In the genomic region with DNA sequence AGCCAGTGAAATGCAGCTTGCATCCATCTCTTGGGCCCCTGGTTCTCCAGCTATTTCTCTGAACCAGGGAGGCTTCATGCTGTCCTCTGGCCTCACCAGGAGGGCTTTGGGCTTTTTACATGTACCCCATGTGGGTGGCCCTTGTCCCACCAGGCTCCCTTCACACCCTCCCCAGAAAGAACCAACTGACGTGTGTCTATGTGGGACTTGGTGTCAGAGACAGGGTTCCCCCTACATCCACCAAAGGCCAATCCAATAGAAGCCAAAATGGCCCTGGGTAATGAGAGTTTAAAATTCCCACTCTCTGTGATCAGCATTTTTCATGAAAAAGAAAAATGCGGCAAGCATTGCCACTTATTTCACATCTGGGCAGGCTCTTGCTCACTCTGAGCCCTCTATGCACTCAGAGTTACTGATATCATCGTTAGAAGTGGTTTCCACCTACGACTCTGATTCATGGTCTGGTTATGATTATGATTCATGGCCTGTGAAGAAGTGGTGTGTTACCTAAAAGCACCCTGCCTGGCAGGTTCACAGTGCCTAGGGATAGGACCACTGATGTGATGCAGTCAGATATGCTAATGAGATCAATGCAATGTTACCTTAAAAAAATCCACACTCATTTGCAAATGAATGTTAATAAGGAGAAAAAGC, we compare ENCODE assay signal across 12 cellular contexts.
A peak's percentile ranks its signal among the peaks of the same experiment; 100 is the strongest.
DNase-seq lines count a peak whose midpoint lies in the region; ATAC-seq lines count a peak whose summit lies in the region.
"Had no signal": no experiment of that assay in that cellular context is flagged by ENCODE, and none has a peak within 500 bp of the region (broad histone marks: within the 10 kb centered on the region; RNA-seq: fewer than 3 reads in every experiment).

No MANE protein-coding gene starts in this region.

- peaks cover 3 to 48% of the 10 kb centered on the region in 2 donors for H3K36me3 Mint-ChIP-seq in stimulated activated naive B cell treated with anti-CD40 and anti-IgM and Interleukin-4, amounts not matched to agents 10 μg/mL and 1 μg/mL and 100 μg/mL, for 72 hours

- H3K4me3 Mint-ChIP-seq in stimulated activated naive B cell treated with anti-CD40 and anti-IgM and Interleukin-4, amounts not matched to agents 10 μg/mL and 1 μg/mL and 100 μg/mL, for 72 hours, result no peak overlapping the region
- H3K4me3 Mint-ChIP-seq: WTC11 had no signal

- peaks cover 0 to 5% of the 10 kb centered on the region in 2 donors for H3K27me3 Mint-ChIP-seq in stimulated activated naive B cell treated with anti-CD40 and anti-IgM and Interleukin-4, amounts not matched to agents 10 μg/mL and 1 μg/mL and 100 μg/mL, for 72 hours

- H3K27ac Mint-ChIP-seq in stimulated activated naive B cell treated with anti-CD40 and anti-IgM and Interleukin-4, amounts not matched to agents 10 μg/mL and 1 μg/mL and 100 μg/mL, for 72 hours, result no peak overlapping the region
- H3K27ac Mint-ChIP-seq: WTC11 had no signal

- ATAC-seq in stimulated activated naive B cell treated with anti-CD40 and anti-IgM and Interleukin-4, amounts not matched to agents 10 μg/mL and 1 μg/mL and 100 μg/mL, for 72 hours (replicated peaks), result peak; percentile 49 to 85
- ATAC-seq in HG03280 (IDR thresholded peaks at IDR 0.05; ENCODE audit: unreplicated experiment), result no peak
- no peak for ATAC-seq in HG03439 (IDR thresholded peaks at IDR 0.05; ENCODE audit: unreplicated experiment)
- ATAC-seq: WTC11 had no signal

- DNase-seq in activated T-cell treated with anti-CD3 and anti-CD28 coated beads for 24 hours (ENCODE audit: low read depth) (peak; percentile 33), iris pigment epithelial cell (ENCODE audit: low read depth) (peak; percentile 56), occipital lobe (lab: John Stamatoyannopoulos, UW) (no peak)
- DNase-seq in activated T-cell treated with anti-CD3 and anti-CD28 coated beads, Interleukin-2, amount 50 U/mL, for 1 hour, result no peak
- peak; percentile 40 to 44 for DNase-seq in activated CD4-positive, alpha-beta T cell treated with anti-CD3 and anti-CD28 coated beads, Interleukin-2, amount 50 U/mL, for 48 hours
- no peak for DNase-seq in stimulated activated naive B cell treated with anti-CD40 and anti-IgM and Interleukin-4, amounts not matched to agents 10 μg/mL and 1 μg/mL and 100 μg/mL, for 72 hours
- DNase-seq: dorsolateral prefrontal cortex, Karpas-422, NCI-H748 treated with DMSO at 0.1 percent for 48 hours had no signal

- peaks cover 1 to 13% of the 10 kb centered on the region in 2 donors for H3K9me3 Mint-ChIP-seq in stimulated activated naive B cell treated with anti-CD40 and anti-IgM and Interleukin-4, amounts not matched to agents 10 μg/mL and 1 μg/mL and 100 μg/mL, for 72 hours

- no peaks in the 10 kb centered on the region for H3K4me1 Mint-ChIP-seq in stimulated activated naive B cell treated with anti-CD40 and anti-IgM and Interleukin-4, amounts not matched to agents 10 μg/mL and 1 μg/mL and 100 μg/mL, for 72 hours

Comparison
In these comparisons a context has a peak if more than half of its experiments do, and no peak if none do; other contexts are left out.
1. DNase-seq: peak in activated T-cell treated with anti-CD3 and anti-CD28 coated beads for 24 hours (single experiment), activated CD4-positive, alpha-beta T cell treated with anti-CD3 and anti-CD28 coated beads, Interleukin-2, amount 50 U/mL, for 48 hours (2 of 2) and iris pigment epithelial cell (single experiment); none in activated T-cell treated with anti-CD3 and anti-CD28 coated beads, Interleukin-2, amount 50 U/mL, for 1 hour (single experiment), stimulated activated naive B cell treated with anti-CD40 and anti-IgM and Interleukin-4, amounts not matched to agents 10 μg/mL and 1 μg/mL and 100 μg/mL, for 72 hours (single experiment) and occipital lobe (single experiment).
2. ATAC-seq: peak in stimulated activated naive B cell treated with anti-CD40 and anti-IgM and Interleukin-4, amounts not matched to agents 10 μg/mL and 1 μg/mL and 100 μg/mL, for 72 hours (2 of 2); none in HG03280 (single experiment) and HG03439 (single experiment).